ENCODE assay signal across 2 cellular contexts in genomic region chr22:21009638-21010425, GRCh38.
TF ChIP-seq lines count a peak whose summit lies in the region.

No MANE protein-coding gene starts in this region.

TF ChIP-seq in K562, 482 proteins besides CTCF, POLR2A, EP300 and RAD21 (continues in another document):
- TF ChIP-seq MYC (IDR thresholded peaks at IDR 0.05; ENCODE audit: low read depth, low read length) (peak; percentile 47; the same call in 1 of the 2 replicates), MYC (CRISPR knock-in tag; IDR thresholded peaks at IDR 0.05; ENCODE audit: borderline replicate concordance, low read depth) (0 out of 2 replicates have a peak, but pooled peaks have one; percentile 42), HDAC1 (IDR thresholded peaks at IDR 0.05) (no peak), ATF6 (CRISPR knock-in tag; IDR thresholded peaks at IDR 0.05) (no peak), ARID3A (IDR thresholded peaks at IDR 0.05; ENCODE audit: borderline replicate concordance, low read depth, low read length) (no peak), U2AF1 (optimal IDR thresholded peaks at IDR 0.05; ENCODE audit: low read depth, low read length) (no peak), KLF16 (IDR thresholded peaks at IDR 0.05) (no peak), CSDE1 (IDR thresholded peaks at IDR 0.05) (no peak), ZSCAN32 (CRISPR knock-in tag; IDR thresholded peaks at IDR 0.05) (no peak), NFE2 (IDR thresholded peaks at IDR 0.05; ENCODE audit: low read depth) (no peak), BACH1 (tag; IDR thresholded peaks at IDR 0.05) (no peak), STAT6 (CRISPR knock-in tag; IDR thresholded peaks at IDR 0.05) (0 out of 2 replicates have a peak, but pooled peaks have one; percentile 74), NR2C2 (CRISPR knock-in tag; IDR thresholded peaks at IDR 0.05) (no peak), NR2C2 (tag; IDR thresholded peaks at IDR 0.05) (no peak), ZNF77 (CRISPR knock-in tag; IDR thresholded peaks at IDR 0.05) (no peak), FIP1L1 (IDR thresholded peaks at IDR 0.05; ENCODE audit: low read depth, low read length, poor library complexity, severe bottlenecking) (no peak), HINFP (tag; conservative IDR thresholded peaks at IDR 0.05; ENCODE audit: low read depth) (no peak), XRCC3 (IDR thresholded peaks at IDR 0.05) (no peak), WHSC1 (IDR thresholded peaks at IDR 0.05; ENCODE audit: low read length) (no peak), HES1 (IDR thresholded peaks at IDR 0.05; ENCODE audit: low read depth) (no peak)

TF ChIP-seq in GM12891, 5 proteins besides CTCF, POLR2A, EP300 and RAD21:
- no peak for TF ChIP-seq SPI1 (IDR thresholded peaks at IDR 0.05; ENCODE audit: low read depth, low read length)
- TF ChIP-seq POU2F2 (IDR thresholded peaks at IDR 0.05; ENCODE audit: low read depth, low read length), result no peak
- TF ChIP-seq POLR2AphosphoS5 (IDR thresholded peaks at IDR 0.05; ENCODE audit: low read depth, low read length), result no peak
- TF ChIP-seq PAX5 (IDR thresholded peaks at IDR 0.05; ENCODE audit: insufficient read depth, low read length, severe bottlenecking), result no peak
- no peak for TF ChIP-seq TAF1 (IDR thresholded peaks at IDR 0.05; ENCODE audit: low read depth, low read length)
TF ChIP-seq in GM12891: peak in this region for 0.
